23 cellular contexts compared by ENCODE assay signal in genomic region chr14:55426881-55427280, GRCh38. TPM values are rescaled to one million over a fixed set of nuclear protein-coding genes. Genes with fewer than 3 reads are reported as not detected.
"Had no signal": no experiment of that assay in that cellular context is flagged by ENCODE, and none has a peak within 500 bp of the region (broad histone marks: within the 10 kb centered on the region; RNA-seq: fewer than 3 reads in every experiment).

No MANE protein-coding gene starts in this region.

- H3K4me3 ChIP-seq: esophagus muscularis mucosa, gastroesophageal sphincter, lung, psoas muscle, right lobe of liver, suprapubic skin, thyroid gland, upper lobe of right lung, vagina had no signal

- H3K27ac ChIP-seq: esophagus muscularis mucosa, gastroesophageal sphincter, psoas muscle, right lobe of liver, suprapubic skin, thyroid gland, upper lobe of right lung, vagina had no signal

- ATAC-seq: gastroesophageal sphincter; left colon; left ventricle myocardium superior; naive thymus-derived CD4-positive, alpha-beta T cell; psoas muscle; right lobe of liver; stimulated activated effector memory CD8-positive, alpha-beta T cell treated with anti-CD3 and anti-CD28 coated beads, Interleukin-12 subunit alpha, Interleukin-12 subunit beta, amount 100 ng/mL, for 72 hours; stimulated activated naive CD8-positive, alpha-beta T cell treated with anti-CD3 and anti-CD28 coated beads, Interleukin-15, Interleukin-2, amounts not matched to agents 100 U/mL and 50 U/mL, for 24 hours; upper lobe of right lung had no signal

- H3K27me3 ChIP-seq: esophagus muscularis mucosa, gastroesophageal sphincter, right lobe of liver, suprapubic skin, thyroid gland, upper lobe of right lung, vagina had no signal

- H3K9me3 ChIP-seq: esophagus muscularis mucosa, gastroesophageal sphincter, psoas muscle, right lobe of liver, suprapubic skin, thyroid gland, upper lobe of right lung, vagina had no signal

- DNase-seq: effector memory CD4-positive, alpha-beta T cell; foreskin fibroblast; left colon; left ventricle myocardium superior; naive thymus-derived CD4-positive, alpha-beta T cell; nephron progenitor cell; psoas muscle; retina; right lobe of liver; stimulated activated CD4-positive, alpha-beta T cell treated with anti-CD3 and anti-CD28 coated beads, Interleukin-4, amount 100 ng/mL, for 1 hour; stimulated activated CD8-positive, alpha-beta memory T cell treated with anti-CD3 and anti-CD28 coated beads, Interleukin-4, amount 100 ng/mL, for 48 hours; stimulated activated naive CD8-positive, alpha-beta T cell treated with anti-CD3 and anti-CD28 coated beads, Interleukin-15, Interleukin-2, amounts not matched to agents 100 U/mL and 50 U/mL, for 24 hours; thyroid gland; upper lobe of right lung had no signal

- FAIRE-seq: endometrium had no signal

- H3K4me1 ChIP-seq: esophagus muscularis mucosa, gastroesophageal sphincter, right lobe of liver, upper lobe of right lung, vagina had no signal

- H3K36me3 ChIP-seq: esophagus muscularis mucosa, gastroesophageal sphincter, right lobe of liver, suprapubic skin, thyroid gland, upper lobe of right lung, vagina had no signal

RNA-seq across cellular contexts. Expression of gene TBPL2, which starts 13.5 kb away (rescaled TPM):
- total RNA-seq: esophagus muscularis mucosa; gastroesophageal sphincter; kidney epithelial cell; left colon; left ventricle myocardium superior; lung; naive thymus-derived CD4-positive, alpha-beta T cell; osteoblast; psoas muscle; right lobe of liver; suprapubic skin; thyroid gland; upper lobe of right lung; vagina had no signal
- polyA plus RNA-seq: lung; naive thymus-derived CD4-positive, alpha-beta T cell; psoas muscle had no signal
